ENCODE assay signal across 8 cellular contexts in the genomic region with DNA sequence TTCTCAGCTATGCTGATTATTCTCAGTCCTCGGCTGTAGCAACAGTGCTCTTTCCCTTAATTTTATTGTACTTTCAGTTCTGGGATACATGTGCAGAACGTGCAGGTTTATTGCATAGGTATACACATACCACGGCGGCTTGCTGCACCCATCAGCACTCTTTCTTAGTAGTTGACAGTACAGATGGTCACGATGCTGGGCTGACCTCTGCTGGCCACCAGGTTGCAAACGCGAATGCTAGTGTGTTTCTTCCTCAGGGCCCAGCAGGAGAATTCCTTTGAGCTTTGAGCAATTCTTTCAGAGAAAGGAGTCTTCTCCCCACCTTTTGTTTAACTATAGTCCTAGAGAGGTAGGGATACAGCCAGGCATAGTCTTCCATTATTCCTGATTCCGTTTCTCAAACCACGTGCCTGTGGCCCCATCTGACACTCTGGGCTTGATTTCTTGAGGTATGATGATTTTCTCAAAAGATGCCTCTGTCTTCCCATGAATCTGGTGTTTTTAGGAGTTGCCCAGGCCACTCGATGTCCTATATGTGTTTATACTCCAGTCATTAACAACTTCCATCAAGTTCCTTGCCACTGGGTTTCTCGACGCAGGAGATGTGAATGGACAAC. TPM values are rescaled to one million over a fixed set of nuclear protein-coding genes. Genes with fewer than 3 reads are reported as not detected.
DNase-seq lines count a peak whose midpoint lies in the region; ATAC-seq and TF ChIP-seq lines count a peak whose summit lies in the region.

No MANE protein-coding gene starts in this region.

- no peak overlapping the region for H3K4me2 ChIP-seq in osteoblast (ENCODE audit: insufficient read depth, low read length)

- H3K4me1 ChIP-seq in osteoblast (ENCODE audit: insufficient read depth, low read length) (no peaks in the 10 kb centered on the region), Peyer's patch (no peaks in the 10 kb centered on the region)

- H3K9me3 ChIP-seq in osteoblast (ENCODE audit: low read depth, low read length): no peaks in the 10 kb centered on the region
- no peaks in the 10 kb centered on the region for H3K9me3 ChIP-seq in Peyer's patch

- no peak overlapping the region for H2AFZ ChIP-seq in osteoblast (ENCODE audit: low read length)

- H3K27ac ChIP-seq in osteoblast (ENCODE audit: low read depth, low read length) (no peak overlapping the region), Peyer's patch (no peak overlapping the region)

- no peak overlapping the region for H3K4me3 ChIP-seq in osteoblast (ENCODE audit: insufficient read depth, low read length)
- H3K4me3 ChIP-seq in Peyer's patch: no peak overlapping the region

- H3K27me3 ChIP-seq in osteoblast (ENCODE audit: insufficient read depth, low read length) (no peaks in the 10 kb centered on the region), Peyer's patch (no peaks in the 10 kb centered on the region)

- H3K36me3 ChIP-seq in osteoblast (ENCODE audit: insufficient read depth, low read length) (no peaks in the 10 kb centered on the region), Peyer's patch (no peaks in the 10 kb centered on the region)

- no peak for TF ChIP-seq POLR2A in Peyer's patch (IDR thresholded peaks at IDR 0.05)

- H4K20me1 ChIP-seq in osteoblast (ENCODE audit: insufficient read depth, low read length): no peaks in the 10 kb centered on the region

- ATAC-seq in esophagus mucosa: peak; percentile 80

- no peaks in the 10 kb centered on the region for H3K79me2 ChIP-seq in osteoblast (ENCODE audit: insufficient read depth, low read length)

- peak; percentile 13 for DNase-seq in NK-92 treated with Interleukin-12 subunit alpha and Interleukin-12 subunit beta, amount 100 ng/mL, for 24 hours (lab: John Stamatoyannopoulos, UW)
- no peak for DNase-seq in NK-92 (lab: John Stamatoyannopoulos, UW; ENCODE audit: unreplicated experiment)
- DNase-seq in NCI-H82 (lab: John Stamatoyannopoulos, UW): peak; percentile 65
- no peak for DNase-seq in osteoblast (ENCODE audit: insufficient read length, low spot score, missing footprints)
- no peak for DNase-seq in Peyer's patch
- DNase-seq in NCI-H128 (lab: John Stamatoyannopoulos, UW; ENCODE audit: unreplicated experiment): no peak
- DNase-seq in activated effector memory CD4-positive, alpha-beta T cell treated with anti-CD3 and anti-CD28 coated beads, Interleukin-2, amount 50 U/mL, for 16 hours: no peak

- peak; percentile 38 for TF ChIP-seq CTCF in osteoblast (IDR thresholded peaks at IDR 0.05; ENCODE audit: extremely low read depth, low read depth, low read length)
- peak in 1 of 6 experiments; percentile 12 for TF ChIP-seq CTCF in Peyer's patch (IDR thresholded peaks at IDR 0.05)

RNA-seq across cellular contexts. Expression of a gene that starts 48.9 kb away (rescaled TPM):
- total RNA-seq in esophagus mucosa: not detected
- 0.29 TPM in 1 of 2 replicates, not detected in the other for total RNA-seq in osteoblast
- total RNA-seq in Peyer's patch: not detected

Comparison
In these comparisons a context has a peak if more than half of its experiments do, and no peak if none do; other contexts are left out.
1. DNase-seq: peak in NK-92 treated with Interleukin-12 subunit alpha and Interleukin-12 subunit beta, amount 100 ng/mL, for 24 hours (single experiment) and NCI-H82 (single experiment); none in NK-92 (single experiment), osteoblast (single experiment), Peyer's patch (0 of 3), NCI-H128 (single experiment) and activated effector memory CD4-positive, alpha-beta T cell treated with anti-CD3 and anti-CD28 coated beads, Interleukin-2, amount 50 U/mL, for 16 hours (single experiment).